ENCODE assay signal across 9 cellular contexts in genomic region chr10:123153486-123154091, GRCh38. TPM values are rescaled to one million over a fixed set of nuclear protein-coding genes. Genes with fewer than 3 reads are reported as not detected.
DNase-seq lines count a peak whose midpoint lies in the region; ATAC-seq, FAIRE-seq and TF ChIP-seq lines count a peak whose summit lies in the region.
"Had no signal": no experiment of that assay in that cellular context is flagged by ENCODE, and none has a peak within 500 bp of the region (broad histone marks: within the 10 kb centered on the region; RNA-seq: fewer than 3 reads in every experiment).

No MANE protein-coding gene starts in this region.

- peaks cover 31% of the 10 kb centered on the region for H3K36me3 Mint-ChIP-seq in activated T-cell treated with anti-CD3 and anti-CD28 coated beads, Interleukin-2, amount 50 U/mL, for 4 hours (ENCODE audit: insufficient read depth)
- peaks cover 19% of the 10 kb centered on the region for H3K36me3 Mint-ChIP-seq in T-helper 17 cell (ENCODE audit: low read depth)
- peaks cover 31 to 35% of the 10 kb centered on the region in 2 donors for H3K36me3 Mint-ChIP-seq in stimulated activated naive B cell treated with anti-CD40 and anti-IgM and Interleukin-4, amounts not matched to agents 10 μg/mL and 1 μg/mL and 100 μg/mL, for 72 hours

- peaks cover 68% of the 10 kb centered on the region for H3K4me1 Mint-ChIP-seq in activated T-cell treated with anti-CD3 and anti-CD28 coated beads, Interleukin-2, amount 50 U/mL, for 4 hours (ENCODE audit: low read depth)
- peaks cover 49% of the 10 kb centered on the region for H3K4me1 Mint-ChIP-seq in T-helper 17 cell
- peaks cover 21 to 53% of the 10 kb centered on the region in 2 donors for H3K4me1 Mint-ChIP-seq in stimulated activated naive B cell treated with anti-CD40 and anti-IgM and Interleukin-4, amounts not matched to agents 10 μg/mL and 1 μg/mL and 100 μg/mL, for 72 hours

- no peak for ATAC-seq in activated T-cell treated with anti-CD3 and anti-CD28 coated beads, Interleukin-2, amount 50 U/mL, for 4 hours
- no peak for ATAC-seq in T-helper 17 cell
- ATAC-seq in stimulated activated naive B cell treated with anti-CD40 and anti-IgM and Interleukin-4, amounts not matched to agents 10 μg/mL and 1 μg/mL and 100 μg/mL, for 72 hours (replicated peaks) = no peak
- no peak for ATAC-seq in GM21515 (IDR thresholded peaks at IDR 0.05; ENCODE audit: unreplicated experiment)

- no peaks in the 10 kb centered on the region for H3K9me3 Mint-ChIP-seq in activated T-cell treated with anti-CD3 and anti-CD28 coated beads, Interleukin-2, amount 50 U/mL, for 4 hours
- H3K9me3 Mint-ChIP-seq in stimulated activated naive B cell treated with anti-CD40 and anti-IgM and Interleukin-4, amounts not matched to agents 10 μg/mL and 1 μg/mL and 100 μg/mL, for 72 hours = no peaks in the 10 kb centered on the region

- no peaks in the 10 kb centered on the region for H3K9me3 ChIP-seq in T-helper 17 cell (ENCODE audit: control insufficient read depth, low read length, poor library complexity, severe bottlenecking)
- H3K9me3 ChIP-seq in keratinocyte (ENCODE audit: control insufficient read depth, low read depth, low read length) = no peaks in the 10 kb centered on the region
- no peaks in the 10 kb centered on the region for H3K9me3 ChIP-seq in tibial artery

- H3K36me3 ChIP-seq in keratinocyte (ENCODE audit: control insufficient read depth in 2 of 2, extremely low read depth in 1 of 2, insufficient read depth in 2 of 2, low read length in 2 of 2) (peaks cover 0 to 25% of the 10 kb centered on the region in 2 experiments), tibial artery (peaks cover 10 to 21% (median 13%) of the 10 kb centered on the region in 3 donors)

- H3K79me2 ChIP-seq in keratinocyte (ENCODE audit: control insufficient read depth, insufficient read depth, low read length) = peaks cover 43% of the 10 kb centered on the region

- no peak for DNase-seq in activated T-cell treated with anti-CD3 and anti-CD28 coated beads, Interleukin-2, amount 50 U/mL, for 4 hours
- DNase-seq in activated T-cell treated with anti-CD3 and anti-CD28 coated beads for 4 hours = no peak
- DNase-seq in T-helper 17 cell = no peak
- no peak for DNase-seq in keratinocyte (ENCODE audit: low read depth, low spot score)
- DNase-seq in stimulated activated naive B cell treated with anti-CD40 and anti-IgM and Interleukin-4, amounts not matched to agents 10 μg/mL and 1 μg/mL and 100 μg/mL, for 72 hours = no peak
- DNase-seq in tibial artery = no peak
- DNase-seq in DMS53 (lab: John Stamatoyannopoulos, UW) = no peak

- H3K27me3 ChIP-seq in keratinocyte (ENCODE audit: control insufficient read depth, extremely low read depth, insufficient read depth, low read length) (peaks cover 36% of the 10 kb centered on the region), tibial artery (peaks cover 0 to 48% of the 10 kb centered on the region in 2 donors)

- H3K9ac ChIP-seq in keratinocyte (ENCODE audit: control insufficient read depth, extremely low read depth, insufficient read depth, low read length) = no peak overlapping the region

- H3K4me3 Mint-ChIP-seq in activated T-cell treated with anti-CD3 and anti-CD28 coated beads, Interleukin-2, amount 50 U/mL, for 4 hours = peak overlapping the region; percentile 91
- peak overlapping the region; percentile 100 for H3K4me3 Mint-ChIP-seq in T-helper 17 cell
- H3K4me3 Mint-ChIP-seq in stimulated activated naive B cell treated with anti-CD40 and anti-IgM and Interleukin-4, amounts not matched to agents 10 μg/mL and 1 μg/mL and 100 μg/mL, for 72 hours = peak overlapping the region; percentile 93 to 100

- dilution Hi-C loops in keratinocyte (cut with MboI; ENCODE audit: extremely low pct_ligation_motif_present, low sequenced_read_pairs) = no loop called here

- TF ChIP-seq CTCF in keratinocyte (optimal IDR thresholded peaks at IDR 0.05 in 1 of 3, IDR thresholded peaks at IDR 0.05 in 1 of 3, conservative IDR thresholded peaks at IDR 0.05 in 1 of 3; ENCODE audit: extremely low read depth in 1 of 3, insufficient read depth in 2 of 3, low read length in 3 of 3) (no peak), tibial artery (IDR thresholded peaks at IDR 0.05) (no peak)

- intact Hi-C loops in tibial artery (cut with DNase I; ENCODE audit: low total_unique reads) = loop anchor here (5.0 kb wide), 1 partner anchor 146 kb away; the partner anchor contains the start of genes ACADSB and IKZF5

- H3K27me3 Mint-ChIP-seq in activated T-cell treated with anti-CD3 and anti-CD28 coated beads, Interleukin-2, amount 50 U/mL, for 4 hours (ENCODE audit: low read depth) = peaks cover 23% of the 10 kb centered on the region
- peaks cover 16% of the 10 kb centered on the region for H3K27me3 Mint-ChIP-seq in T-helper 17 cell
- peaks cover 14 to 27% of the 10 kb centered on the region in 2 donors for H3K27me3 Mint-ChIP-seq in stimulated activated naive B cell treated with anti-CD40 and anti-IgM and Interleukin-4, amounts not matched to agents 10 μg/mL and 1 μg/mL and 100 μg/mL, for 72 hours

- H3K27ac Mint-ChIP-seq in T-helper 17 cell = peak overlapping the region; percentile 98
- peak overlapping the region; percentile 99 for H3K27ac Mint-ChIP-seq in stimulated activated naive B cell treated with anti-CD40 and anti-IgM and Interleukin-4, amounts not matched to agents 10 μg/mL and 1 μg/mL and 100 μg/mL, for 72 hours

- no peak overlapping the region for H3K27ac ChIP-seq in keratinocyte (ENCODE audit: control insufficient read depth, insufficient read depth, low read length)
- H3K27ac ChIP-seq in tibial artery = no peak overlapping the region

- H4K20me1 ChIP-seq in keratinocyte (ENCODE audit: control insufficient read depth, extremely low read depth, insufficient read depth, low read length) = peaks cover 15% of the 10 kb centered on the region

- peak overlapping the region; percentile 44 for H3K4me2 ChIP-seq in keratinocyte (ENCODE audit: control insufficient read depth, extremely low read depth, insufficient read depth, low read depth, low read length)

- H3K4me1 ChIP-seq in keratinocyte (ENCODE audit: control insufficient read depth, extremely low read depth, insufficient read depth, low read length) = peaks cover 37% of the 10 kb centered on the region
- peaks cover 0 to 50% (median 37%) of the 10 kb centered on the region in 4 donors for H3K4me1 ChIP-seq in tibial artery

- H3K9me1 ChIP-seq in keratinocyte (ENCODE audit: control insufficient read depth, extremely low read depth, insufficient read depth, low read length) = peaks cover 3% of the 10 kb centered on the region

- H2AFZ ChIP-seq in keratinocyte (ENCODE audit: control insufficient read depth, low read length) = no peak overlapping the region

- H3K4me3 ChIP-seq in keratinocyte (ENCODE audit: control insufficient read depth in 2 of 3, extremely low read depth in 1 of 3, insufficient read depth in 2 of 3, low read depth in 1 of 3, low read length in 3 of 3) = no peak overlapping the region
- H3K4me3 ChIP-seq in tibial artery = no peak overlapping the region

- no peak for FAIRE-seq in keratinocyte (lab: Jason Lieb, UNC)

RNA-seq across cellular contexts. Expression of gene BUB3, which starts 0.6 kb away (rescaled TPM):
- total RNA-seq in activated T-cell treated with anti-CD3 and anti-CD28 coated beads, Interleukin-2, amount 50 U/mL, for 4 hours = 100 to 1,000 TPM; 169 to 185 (median 173) TPM
- total RNA-seq in T-helper 17 cell = 100 to 1,000 TPM; 105 to 111 TPM
- polyA plus RNA-seq in keratinocyte = 140 to 171 TPM (median 162 TPM) in 3 replicates
- polyA plus RNA-seq in keratinocyte (2011; ENCODE audit: low read depth) = 66.4 TPM
- polyA plus RNA-seq in keratinocyte (2011; cell fraction: cytosol; rRNA removed) = 81.4 and 116 TPM in 2 replicates
- 145 and 150 TPM in 2 replicates for polyA plus RNA-seq in keratinocyte (2011; cell fraction: nucleus; rRNA removed)
- polyA plus RNA-seq in keratinocyte (2012; ENCODE audit: low replicate concordance) = 75.2 and 125 TPM in 2 replicates
- polyA minus RNA-seq in keratinocyte = 234 to 258 TPM (median 248 TPM) in 3 replicates
- polyA minus RNA-seq in keratinocyte (2011; cell fraction: cytosol; rRNA and poly(A)+ RNA removed) = 232 TPM
- 82.8 and 101 TPM in 2 replicates for polyA minus RNA-seq in keratinocyte (2011; cell fraction: nucleus; rRNA and poly(A)+ RNA removed)

RNA-seq across cellular contexts. Expression of gene HMX2, which starts 5.7 kb away (rescaled TPM):
- under 1 TPM in 1 of 3 donors, not detected in 2; 0.11 TPM for total RNA-seq in activated T-cell treated with anti-CD3 and anti-CD28 coated beads, Interleukin-2, amount 50 U/mL, for 4 hours
- not detected for total RNA-seq in T-helper 17 cell
- polyA plus RNA-seq in keratinocyte = not detected in 3 replicates
- polyA plus RNA-seq in keratinocyte (2011; ENCODE audit: low read depth) = not detected
- not detected in 2 replicates for polyA plus RNA-seq in keratinocyte (2011; cell fraction: cytosol; rRNA removed)
- polyA plus RNA-seq in keratinocyte (2011; cell fraction: nucleus; rRNA removed) = not detected in 2 replicates
- polyA plus RNA-seq in keratinocyte (2012; ENCODE audit: low replicate concordance) = not detected in 2 replicates
- polyA minus RNA-seq in keratinocyte = not detected in 3 replicates
- not detected for polyA minus RNA-seq in keratinocyte (2011; cell fraction: cytosol; rRNA and poly(A)+ RNA removed)
- polyA minus RNA-seq in keratinocyte (2011; cell fraction: nucleus; rRNA and poly(A)+ RNA removed) = not detected in 2 replicates
- total RNA-seq: activated CD8-positive, alpha-beta memory T cell treated with anti-CD3 and anti-CD28 coated beads for 36 hours had no signal

RNA-seq across cellular contexts. Expression of gene HMX3, which starts 17.8 kb away (rescaled TPM):
- total RNA-seq in activated T-cell treated with anti-CD3 and anti-CD28 coated beads, Interleukin-2, amount 50 U/mL, for 4 hours = under 1 TPM in 1 of 3 donors, not detected in 2; 0.16 TPM
- total RNA-seq in T-helper 17 cell = under 1 TPM in 1 of 2 donors, not detected in 1; 0.39 TPM
- polyA plus RNA-seq in keratinocyte = not detected in 3 replicates
- polyA plus RNA-seq in keratinocyte (2011; ENCODE audit: low read depth) = not detected
- not detected in 2 replicates for polyA plus RNA-seq in keratinocyte (2011; cell fraction: cytosol; rRNA removed)
- polyA plus RNA-seq in keratinocyte (2011; cell fraction: nucleus; rRNA removed) = not detected in 2 replicates
- polyA plus RNA-seq in keratinocyte (2012; ENCODE audit: low replicate concordance) = not detected in 2 replicates
- not detected in 3 replicates for polyA minus RNA-seq in keratinocyte
- not detected for polyA minus RNA-seq in keratinocyte (2011; cell fraction: cytosol; rRNA and poly(A)+ RNA removed)
- not detected in 2 replicates for polyA minus RNA-seq in keratinocyte (2011; cell fraction: nucleus; rRNA and poly(A)+ RNA removed)
